Comparison of ENCODE assay signal across 15 cellular contexts in the genomic region with DNA sequence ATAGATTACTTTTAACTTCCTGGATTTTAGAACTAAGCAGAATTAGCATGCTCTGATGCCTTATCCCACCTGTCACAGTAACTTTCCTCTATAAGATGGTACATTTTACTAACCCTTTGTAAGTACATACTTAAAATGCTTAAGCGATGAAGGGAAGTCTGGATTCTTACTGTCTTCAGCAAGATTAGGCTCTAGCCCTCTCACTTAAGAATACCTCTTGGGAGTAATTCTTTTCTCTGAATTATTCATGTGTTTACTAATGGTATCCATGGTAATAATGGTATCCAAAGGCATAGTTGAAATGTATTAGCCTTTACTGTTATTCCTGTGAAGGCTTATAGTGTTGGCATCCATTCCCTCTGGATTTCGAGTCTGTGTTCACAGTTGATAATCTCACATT.
DNase-seq lines count a peak whose midpoint lies in the region; FAIRE-seq and TF ChIP-seq lines count a peak whose summit lies in the region.
"Had no signal": no experiment of that assay in that cellular context is flagged by ENCODE, and none has a peak within 500 bp of the region (broad histone marks: within the 10 kb centered on the region; RNA-seq: fewer than 3 reads in every experiment).

No MANE protein-coding gene starts in this region.

- no peak overlapping the region for H3K27ac Mint-ChIP-seq in astrocyte (ENCODE audit: unreplicated experiment)
- H3K27ac Mint-ChIP-seq: CD8-positive, alpha-beta memory T cell; IgD-negative memory B cell had no signal

- peaks cover 2% of the 10 kb centered on the region for H3K36me3 Mint-ChIP-seq in astrocyte (ENCODE audit: low read depth, unreplicated experiment)
- H3K36me3 Mint-ChIP-seq: CD8-positive, alpha-beta memory T cell had no signal

- no peak overlapping the region for H2BK5ac ChIP-seq in mesendoderm (ENCODE audit: low read length)

- no peak for TF ChIP-seq CTCF in astrocyte (IDR thresholded peaks at IDR 0.05; ENCODE audit: insufficient read depth, low read depth, low read length)

- H2BK120ac ChIP-seq in mesendoderm (ENCODE audit: low read depth, low read length): no peak overlapping the region

- H2AFZ ChIP-seq in GM23248: no peak overlapping the region
- H2AFZ ChIP-seq in astrocyte (ENCODE audit: low read depth, low read length): no peak overlapping the region

- H2AK5ac ChIP-seq in mesendoderm (ENCODE audit: low read length): no peak overlapping the region

- peaks cover 2% of the 10 kb centered on the region for H3K9me3 Mint-ChIP-seq in astrocyte (ENCODE audit: unreplicated experiment)
- H3K9me3 Mint-ChIP-seq: CD8-positive, alpha-beta memory T cell had no signal

- H3K23ac ChIP-seq in mesendoderm (ENCODE audit: low read length): no peak overlapping the region

- no peaks in the 10 kb centered on the region for H3K27me3 ChIP-seq in GM23248 (replicated peaks; ENCODE audit: insufficient read depth)
- no peaks in the 10 kb centered on the region for H3K27me3 ChIP-seq in astrocyte (ENCODE audit: insufficient read depth, low read length)
- no peaks in the 10 kb centered on the region for H3K27me3 ChIP-seq in mesendoderm (ENCODE audit: insufficient read depth, low read length, poor library complexity)
- H3K27me3 ChIP-seq: BLaER1 had no signal

- H4K8ac ChIP-seq in mesendoderm (ENCODE audit: low read depth, low read length): no peak overlapping the region

- H3K27ac ChIP-seq in GM23248: no peak overlapping the region
- no peak overlapping the region for H3K27ac ChIP-seq in astrocyte (ENCODE audit: low read depth, low read length)
- no peak overlapping the region for H3K27ac ChIP-seq in mesendoderm (ENCODE audit: low read depth, low read length)
- H3K27ac ChIP-seq: BLaER1 had no signal

- H4K20me1 ChIP-seq in GM23248 (ENCODE audit: insufficient read depth) (no peaks in the 10 kb centered on the region), astrocyte (ENCODE audit: insufficient read depth, low read length) (no peaks in the 10 kb centered on the region)
- H4K20me1 ChIP-seq: BLaER1 had no signal

- H3K4me1 ChIP-seq in GM23248 (ENCODE audit: insufficient read depth) (peaks cover 15% of the 10 kb centered on the region), astrocyte (ENCODE audit: insufficient read depth, low read length) (peaks cover 5% of the 10 kb centered on the region), mesendoderm (ENCODE audit: control insufficient read depth, low read depth, low read length) (peaks cover 25% of the 10 kb centered on the region)

- 98 to 100% methylated on average over 2 of the region's 2 CpGs for WGBS in GM23248 (ENCODE audit: low coverage in 1 of 2, low lambda C conversion rate in 2 of 2, missing lambda C conversion rate in 2 of 2), 2 experiments
- WGBS in mesendoderm (ENCODE audit: extremely low coverage, insufficient coverage, low lambda C conversion rate): no CpG with 5 or more reads among the region's 2 CpGs

- H3K9ac ChIP-seq in GM23248 (no peak overlapping the region), astrocyte (ENCODE audit: low read length) (no peak overlapping the region), mesendoderm (ENCODE audit: low read length) (no peak overlapping the region)
- H3K9ac ChIP-seq: BLaER1 had no signal

- H3K4me1 Mint-ChIP-seq in astrocyte (ENCODE audit: low read depth, unreplicated experiment): peaks cover 13% of the 10 kb centered on the region

- H3F3A ChIP-seq in GM23248 (ENCODE audit: insufficient read depth): peaks cover 17% of the 10 kb centered on the region; the same call in 1 of the 2 replicates

- no peak overlapping the region for H3K56ac ChIP-seq in mesendoderm (ENCODE audit: low read length)

- in situ Hi-C loops in GM23248 (cut with MboI): no loop called here

- no peak overlapping the region for H3K4ac ChIP-seq in mesendoderm (ENCODE audit: low read depth, low read length)

- H3K4me3 ChIP-seq in GM23248 (no peak overlapping the region), astrocyte (ENCODE audit: insufficient read depth, low read depth, low read length) (no peak overlapping the region), mesendoderm (ENCODE audit: low read length) (no peak overlapping the region)
- H3K4me3 ChIP-seq: BLaER1 had no signal

- H3K18ac ChIP-seq in mesendoderm (ENCODE audit: low read length): no peak overlapping the region

- DNase-seq in GM23248 (peak; percentile 34), astrocyte (ENCODE audit: low read depth) (peak; percentile 39), mesendoderm (peak; percentile 69), NCI-H1092 treated with DMSO at 0.1 percent for 48 hours (lab: John Stamatoyannopoulos, UW) (no peak), AG20443 (ENCODE audit: low spot score) (no peak)
- no peak for DNase-seq in activated effector memory CD4-positive, alpha-beta T cell treated with Interleukin-2 at 50 U/mL for 16 hours
- no peak for DNase-seq in stimulated activated CD4-positive, alpha-beta T cell treated with anti-CD3 and anti-CD28 coated beads, Interleukin-15, amount 100 ng/mL, for 24 hours
- DNase-seq: AML-193; Caco-2; CD8-positive, alpha-beta memory T cell; DMS53 had no signal

- H3K4me2 ChIP-seq in GM23248 (ENCODE audit: unreplicated experiment) (no peak overlapping the region), astrocyte (ENCODE audit: low read length) (no peak overlapping the region), mesendoderm (ENCODE audit: low read length) (no peak overlapping the region)
- H3K4me2 ChIP-seq: BLaER1 had no signal

- H3K9me2 ChIP-seq in GM23248 (ENCODE audit: insufficient read depth): no peaks in the 10 kb centered on the region

- no peak overlapping the region for H4K5ac ChIP-seq in mesendoderm (ENCODE audit: low read length)

- H3K36me3 ChIP-seq in GM23248 (ENCODE audit: low read depth) (no peaks in the 10 kb centered on the region), astrocyte (ENCODE audit: insufficient read depth, low read length) (no peaks in the 10 kb centered on the region), mesendoderm (ENCODE audit: control insufficient read depth, insufficient read depth, low read length) (no peaks in the 10 kb centered on the region)
- H3K36me3 ChIP-seq: BLaER1 had no signal

- no peak overlapping the region for H2BK15ac ChIP-seq in mesendoderm (replicated peaks; ENCODE audit: low read depth)

- no peak overlapping the region for H3K4me3 Mint-ChIP-seq in astrocyte (ENCODE audit: unreplicated experiment)
- H3K4me3 Mint-ChIP-seq: CD8-positive, alpha-beta memory T cell; IgD-negative memory B cell had no signal

- H3K79me2 ChIP-seq in GM23248 (ENCODE audit: insufficient read depth): no peaks in the 10 kb centered on the region
- no peaks in the 10 kb centered on the region for H3K79me2 ChIP-seq in astrocyte (ENCODE audit: insufficient read depth, low read length)
- H3K79me2 ChIP-seq in mesendoderm (ENCODE audit: control insufficient read depth, insufficient read depth, low read length): no peaks in the 10 kb centered on the region

- H3K79me1 ChIP-seq in mesendoderm (ENCODE audit: low read length): no peaks in the 10 kb centered on the region

- no peak for FAIRE-seq in astrocyte (lab: Jason Lieb, UNC)
- FAIRE-seq: A204.1, H54 had no signal

- no peaks in the 10 kb centered on the region for H3K27me3 Mint-ChIP-seq in astrocyte (ENCODE audit: low read depth, unreplicated experiment)

- H3K9me3 ChIP-seq in GM23248 (ENCODE audit: low read depth) (no peaks in the 10 kb centered on the region), astrocyte (ENCODE audit: insufficient read depth, low read depth, low read length) (no peaks in the 10 kb centered on the region)
- H3K9me3 ChIP-seq: BLaER1, Caco-2 had no signal

Comparison
In these comparisons a context has a peak if more than half of its experiments do, and no peak if none do; other contexts are left out.
1. DNase-seq: peak in GM23248 (single experiment), astrocyte (single experiment) and mesendoderm (single experiment); none in NCI-H1092 treated with DMSO at 0.1 percent for 48 hours (single experiment), activated effector memory CD4-positive, alpha-beta T cell treated with Interleukin-2 at 50 U/mL for 16 hours (single experiment), stimulated activated CD4-positive, alpha-beta T cell treated with anti-CD3 and anti-CD28 coated beads, Interleukin-15, amount 100 ng/mL, for 24 hours (single experiment) and AG20443 (single experiment).